Comparison of ENCODE assay signal across 1 cellular context in the genomic region with DNA sequence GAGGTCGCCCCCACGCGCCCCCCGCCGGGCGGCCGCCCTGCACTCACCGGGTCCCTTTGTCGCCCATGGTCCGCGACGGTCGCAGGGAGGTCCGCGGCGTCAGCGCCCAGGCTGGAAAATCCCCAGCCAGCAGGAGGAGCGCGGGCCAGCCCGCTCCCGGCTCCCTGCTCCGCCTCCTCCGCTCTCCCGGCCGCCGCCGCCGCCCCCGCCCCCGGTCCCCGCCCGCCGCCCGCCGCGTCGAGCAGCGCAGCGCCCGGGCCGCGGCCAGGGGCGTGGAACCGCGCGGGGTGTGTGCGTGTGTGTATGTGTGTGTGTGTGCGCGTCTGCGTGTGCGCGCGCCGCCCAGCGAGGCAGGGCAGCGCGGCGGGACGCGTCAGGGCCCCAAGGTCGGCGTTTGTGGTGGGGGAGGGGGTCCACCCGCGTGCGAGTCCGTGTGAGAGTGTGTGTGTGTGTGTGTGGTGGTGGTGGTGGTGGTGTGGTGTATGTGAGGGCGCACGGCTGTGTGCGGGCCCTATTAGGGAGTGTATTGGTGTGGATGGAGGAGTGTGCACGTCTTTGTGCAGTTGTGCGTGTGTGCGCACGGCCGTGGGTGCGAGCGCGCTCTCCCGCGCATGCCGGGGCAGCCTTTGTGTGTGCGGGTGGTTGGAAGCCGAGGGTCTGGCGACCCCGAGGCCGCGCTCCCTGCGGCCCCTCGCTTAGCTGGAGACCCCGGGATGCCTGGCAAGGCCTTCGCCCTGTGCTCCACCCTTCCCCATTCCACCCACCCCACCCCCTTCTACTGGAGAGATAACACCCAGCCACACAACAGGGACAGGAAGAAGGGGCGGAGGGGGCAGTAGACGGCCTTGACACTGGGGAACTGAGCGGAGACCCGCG.
TF ChIP-seq lines count a peak whose summit lies in the region.

A gene (minus strand): TSS at position 121 of the 876 bp plus-strand sequence. CDS start 54 bp downstream, at position 67.

TF ChIP-seq in HepG2, 621 proteins besides CTCF, POLR2A, EP300 and RAD21 (continued from another document and continues in another):
- TF ChIP-seq HCFC1 (IDR thresholded peaks at IDR 0.05; ENCODE audit: low read depth, low read length): no peak
- TF ChIP-seq, protein P1, sequence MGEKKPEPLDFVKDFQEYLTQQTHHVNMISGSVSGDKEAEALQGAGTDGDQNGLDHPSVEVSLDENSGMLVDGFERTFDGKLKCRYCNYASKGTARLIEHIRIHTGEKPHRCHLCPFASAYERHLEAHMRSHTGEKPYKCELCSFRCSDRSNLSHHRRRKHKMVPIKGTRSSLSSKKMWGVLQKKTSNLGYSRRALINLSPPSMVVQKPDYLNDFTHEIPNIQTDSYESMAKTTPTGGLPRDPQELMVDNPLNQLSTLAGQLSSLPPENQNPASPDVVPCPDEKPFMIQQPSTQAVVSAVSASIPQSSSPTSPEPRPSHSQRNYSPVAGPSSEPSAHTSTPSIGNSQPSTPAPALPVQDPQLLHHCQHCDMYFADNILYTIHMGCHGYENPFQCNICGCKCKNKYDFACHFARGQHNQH (CRISPR knock-in tag; IDR thresholded peaks at IDR 0.05): peak; percentile 81
- peak; percentile 40 for TF ChIP-seq PHF20 (CRISPR knock-in tag; IDR thresholded peaks at IDR 0.05)
- TF ChIP-seq ZNF329 (CRISPR knock-in tag; IDR thresholded peaks at IDR 0.05; ENCODE audit: low read depth): no peak
- TF ChIP-seq ZNF563 (CRISPR knock-in tag; IDR thresholded peaks at IDR 0.05): no peak; the same call in none of the 2 replicates
- TF ChIP-seq, protein P2, sequence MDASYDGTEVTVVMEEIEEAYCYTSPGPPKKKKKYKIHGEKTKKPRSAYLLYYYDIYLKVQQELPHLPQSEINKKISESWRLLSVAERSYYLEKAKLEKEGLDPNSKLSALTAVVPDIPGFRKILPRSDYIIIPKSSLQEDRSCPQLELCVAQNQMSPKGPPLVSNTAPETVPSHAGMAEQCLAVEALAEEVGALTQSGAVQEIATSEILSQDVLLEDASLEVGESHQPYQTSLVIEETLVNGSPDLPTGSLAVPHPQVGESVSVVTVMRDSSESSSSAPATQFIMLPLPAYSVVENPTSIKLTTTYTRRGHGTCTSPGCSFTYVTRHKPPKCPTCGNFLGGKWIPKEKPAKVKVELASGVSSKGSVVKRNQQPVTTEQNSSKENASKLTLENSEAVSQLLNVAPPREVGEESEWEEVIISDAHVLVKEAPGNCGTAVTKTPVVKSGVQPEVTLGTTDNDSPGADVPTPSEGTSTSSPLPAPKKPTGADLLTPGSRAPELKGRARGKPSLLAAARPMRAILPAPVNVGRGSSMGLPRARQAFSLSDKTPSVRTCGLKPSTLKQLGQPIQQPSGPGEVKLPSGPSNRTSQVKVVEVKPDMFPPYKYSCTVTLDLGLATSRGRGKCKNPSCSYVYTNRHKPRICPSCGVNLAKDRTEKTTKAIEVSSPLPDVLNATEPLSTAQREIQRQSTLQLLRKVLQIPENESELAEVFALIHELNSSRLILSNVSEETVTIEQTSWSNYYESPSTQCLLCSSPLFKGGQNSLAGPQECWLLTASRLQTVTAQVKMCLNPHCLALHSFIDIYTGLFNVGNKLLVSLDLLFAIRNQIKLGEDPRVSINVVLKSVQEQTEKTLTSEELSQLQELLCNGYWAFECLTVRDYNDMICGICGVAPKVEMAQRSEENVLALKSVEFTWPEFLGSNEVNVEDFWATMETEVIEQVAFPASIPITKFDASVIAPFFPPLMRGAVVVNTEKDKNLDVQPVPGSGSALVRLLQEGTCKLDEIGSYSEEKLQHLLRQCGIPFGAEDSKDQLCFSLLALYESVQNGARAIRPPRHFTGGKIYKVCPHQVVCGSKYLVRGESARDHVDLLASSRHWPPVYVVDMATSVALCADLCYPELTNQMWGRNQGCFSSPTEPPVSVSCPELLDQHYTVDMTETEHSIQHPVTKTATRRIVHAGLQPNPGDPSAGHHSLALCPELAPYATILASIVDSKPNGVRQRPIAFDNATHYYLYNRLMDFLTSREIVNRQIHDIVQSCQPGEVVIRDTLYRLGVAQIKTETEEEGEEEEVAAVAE (CRISPR knock-in tag; IDR thresholded peaks at IDR 0.05; ENCODE audit: borderline replicate concordance): no peak
- TF ChIP-seq, protein P3, sequence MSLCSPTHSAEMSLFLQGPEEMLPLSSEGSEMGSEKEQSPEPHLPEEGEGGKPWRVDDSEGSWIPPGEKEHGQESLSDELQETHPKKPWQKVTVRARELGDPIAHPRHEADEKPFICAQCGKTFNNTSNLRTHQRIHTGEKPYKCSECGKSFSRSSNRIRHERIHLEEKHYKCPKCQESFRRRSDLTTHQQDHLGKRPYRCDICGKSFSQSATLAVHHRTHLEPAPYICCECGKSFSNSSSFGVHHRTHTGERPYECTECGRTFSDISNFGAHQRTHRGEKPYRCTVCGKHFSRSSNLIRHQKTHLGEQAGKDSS (CRISPR knock-in tag; IDR thresholded peaks at IDR 0.05; ENCODE audit: borderline replicate concordance, low read depth): peak; percentile 70; the same call in 1 of the 2 replicates
- 0 out of 2 replicates have a peak, but pooled peaks have one; percentile 54 for TF ChIP-seq HOXA5 (CRISPR knock-in tag; IDR thresholded peaks at IDR 0.05)
- no peak for TF ChIP-seq ZFP36 (IDR thresholded peaks at IDR 0.05; ENCODE audit: borderline replicate concordance, low read depth, low read length, partially characterized antibody)
- TF ChIP-seq ZSCAN31 (CRISPR knock-in tag; IDR thresholded peaks at IDR 0.05; ENCODE audit: low read depth): peak; percentile 61; the same call in 1 of the 2 replicates
- no peak for TF ChIP-seq ZNF850 (CRISPR knock-in tag; conservative IDR thresholded peaks at IDR 0.05)
- TF ChIP-seq KLF16 (CRISPR knock-in tag; IDR thresholded peaks at IDR 0.05): peak in 1 of 2 experiments; percentile 83; a peak in 2 of 4 replicates
- 0 out of 2 replicates have a peak, but pooled peaks have one; percentile 7 for TF ChIP-seq GTF3A (CRISPR knock-in tag; conservative IDR thresholded peaks at IDR 0.05)
- TF ChIP-seq, protein P4, sequence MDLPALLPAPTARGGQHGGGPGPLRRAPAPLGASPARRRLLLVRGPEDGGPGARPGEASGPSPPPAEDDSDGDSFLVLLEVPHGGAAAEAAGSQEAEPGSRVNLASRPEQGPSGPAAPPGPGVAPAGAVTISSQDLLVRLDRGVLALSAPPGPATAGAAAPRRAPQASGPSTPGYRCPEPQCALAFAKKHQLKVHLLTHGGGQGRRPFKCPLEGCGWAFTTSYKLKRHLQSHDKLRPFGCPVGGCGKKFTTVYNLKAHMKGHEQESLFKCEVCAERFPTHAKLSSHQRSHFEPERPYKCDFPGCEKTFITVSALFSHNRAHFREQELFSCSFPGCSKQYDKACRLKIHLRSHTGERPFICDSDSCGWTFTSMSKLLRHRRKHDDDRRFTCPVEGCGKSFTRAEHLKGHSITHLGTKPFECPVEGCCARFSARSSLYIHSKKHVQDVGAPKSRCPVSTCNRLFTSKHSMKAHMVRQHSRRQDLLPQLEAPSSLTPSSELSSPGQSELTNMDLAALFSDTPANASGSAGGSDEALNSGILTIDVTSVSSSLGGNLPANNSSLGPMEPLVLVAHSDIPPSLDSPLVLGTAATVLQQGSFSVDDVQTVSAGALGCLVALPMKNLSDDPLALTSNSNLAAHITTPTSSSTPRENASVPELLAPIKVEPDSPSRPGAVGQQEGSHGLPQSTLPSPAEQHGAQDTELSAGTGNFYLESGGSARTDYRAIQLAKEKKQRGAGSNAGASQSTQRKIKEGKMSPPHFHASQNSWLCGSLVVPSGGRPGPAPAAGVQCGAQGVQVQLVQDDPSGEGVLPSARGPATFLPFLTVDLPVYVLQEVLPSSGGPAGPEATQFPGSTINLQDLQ (CRISPR knock-in tag; IDR thresholded peaks at IDR 0.05): no peak
- TF ChIP-seq ZNF552 (CRISPR knock-in tag; IDR thresholded peaks at IDR 0.05; ENCODE audit: borderline replicate concordance): no peak
- peak; percentile 66; the same call in 1 of the 2 replicates for TF ChIP-seq ZNF567 (CRISPR knock-in tag; IDR thresholded peaks at IDR 0.05; ENCODE audit: borderline replicate concordance)
- TF ChIP-seq POLR2AphosphoS2 (IDR thresholded peaks at IDR 0.05; ENCODE audit: low read depth, low read length): no peak
- 0 out of 2 replicates have a peak, but pooled peaks have one; percentile 41 for TF ChIP-seq CREM (IDR thresholded peaks at IDR 0.05)
- TF ChIP-seq CREM (CRISPR knock-in tag; IDR thresholded peaks at IDR 0.05): no peak
- 0 out of 2 replicates have a peak, but pooled peaks have one; percentile 52 for TF ChIP-seq CENPT (CRISPR knock-in tag; IDR thresholded peaks at IDR 0.05; ENCODE audit: low read depth)
- no peak for TF ChIP-seq U2AF1 (optimal IDR thresholded peaks at IDR 0.05; ENCODE audit: low read depth, low read length)
- peak; percentile 70; the same call in 1 of the 2 replicates for TF ChIP-seq ZSCAN21 (CRISPR knock-in tag; IDR thresholded peaks at IDR 0.05; ENCODE audit: borderline replicate concordance)
- TF ChIP-seq SMARCC2 (IDR thresholded peaks at IDR 0.05): no peak
- TF ChIP-seq RELA (CRISPR knock-in tag; IDR thresholded peaks at IDR 0.05): 0 out of 2 replicates have a peak, but pooled peaks have one; percentile 7
- 0 out of 2 replicates have a peak, but pooled peaks have one; percentile 6 for TF ChIP-seq ZNF34 (CRISPR knock-in tag; IDR thresholded peaks at IDR 0.05; ENCODE audit: borderline replicate concordance)
- peak; percentile 80 for TF ChIP-seq HDAC2 (CRISPR knock-in tag; IDR thresholded peaks at IDR 0.05)
- TF ChIP-seq, protein P5, sequence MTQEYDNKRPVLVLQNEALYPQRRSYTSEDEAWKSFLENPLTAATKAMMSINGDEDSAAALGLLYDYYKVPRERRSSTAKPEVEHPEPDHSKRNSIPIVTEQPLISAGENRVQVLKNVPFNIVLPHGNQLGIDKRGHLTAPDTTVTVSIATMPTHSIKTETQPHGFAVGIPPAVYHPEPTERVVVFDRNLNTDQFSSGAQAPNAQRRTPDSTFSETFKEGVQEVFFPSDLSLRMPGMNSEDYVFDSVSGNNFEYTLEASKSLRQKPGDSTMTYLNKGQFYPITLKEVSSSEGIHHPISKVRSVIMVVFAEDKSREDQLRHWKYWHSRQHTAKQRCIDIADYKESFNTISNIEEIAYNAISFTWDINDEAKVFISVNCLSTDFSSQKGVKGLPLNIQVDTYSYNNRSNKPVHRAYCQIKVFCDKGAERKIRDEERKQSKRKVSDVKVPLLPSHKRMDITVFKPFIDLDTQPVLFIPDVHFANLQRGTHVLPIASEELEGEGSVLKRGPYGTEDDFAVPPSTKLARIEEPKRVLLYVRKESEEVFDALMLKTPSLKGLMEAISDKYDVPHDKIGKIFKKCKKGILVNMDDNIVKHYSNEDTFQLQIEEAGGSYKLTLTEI (CRISPR knock-in tag; conservative IDR thresholded peaks at IDR 0.05): no peak
- no peak for TF ChIP-seq ZKSCAN8 (CRISPR knock-in tag; IDR thresholded peaks at IDR 0.05; ENCODE audit: borderline replicate concordance)
- TF ChIP-seq, protein P6, sequence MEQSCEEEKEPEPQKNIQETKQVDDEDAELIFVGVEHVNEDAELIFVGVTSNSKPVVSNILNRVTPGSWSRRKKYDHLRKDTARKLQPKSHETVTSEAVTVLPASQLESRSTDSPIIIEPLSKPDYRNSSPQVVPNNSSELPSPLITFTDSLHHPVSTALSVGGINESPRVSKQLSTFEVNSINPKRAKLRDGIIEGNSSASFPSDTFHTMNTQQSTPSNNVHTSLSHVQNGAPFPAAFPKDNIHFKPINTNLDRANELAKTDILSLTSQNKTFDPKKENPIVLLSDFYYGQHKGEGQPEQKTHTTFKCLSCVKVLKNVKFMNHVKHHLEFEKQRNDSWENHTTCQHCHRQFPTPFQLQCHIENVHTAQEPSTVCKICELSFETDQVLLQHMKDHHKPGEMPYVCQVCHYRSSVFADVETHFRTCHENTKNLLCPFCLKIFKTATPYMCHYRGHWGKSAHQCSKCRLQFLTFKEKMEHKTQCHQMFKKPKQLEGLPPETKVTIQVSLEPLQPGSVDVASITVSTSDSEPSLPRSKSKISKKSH (CRISPR knock-in tag; IDR thresholded peaks at IDR 0.05; ENCODE audit: borderline replicate concordance): peak; percentile 42; the same call in 1 of the 2 replicates
- peak; percentile 82 for TF ChIP-seq DMAP1 (CRISPR knock-in tag; IDR thresholded peaks at IDR 0.05)
- TF ChIP-seq ZNF264 (CRISPR knock-in tag; IDR thresholded peaks at IDR 0.05): 0 out of 2 replicates have a peak, but pooled peaks have one; percentile 46
- TF ChIP-seq ZNF3 (CRISPR knock-in tag; IDR thresholded peaks at IDR 0.05): no peak
- 0 out of 2 replicates have a peak, but pooled peaks have one; percentile 29 for TF ChIP-seq TEAD2 (CRISPR knock-in tag; IDR thresholded peaks at IDR 0.05)
- TF ChIP-seq, protein P7, sequence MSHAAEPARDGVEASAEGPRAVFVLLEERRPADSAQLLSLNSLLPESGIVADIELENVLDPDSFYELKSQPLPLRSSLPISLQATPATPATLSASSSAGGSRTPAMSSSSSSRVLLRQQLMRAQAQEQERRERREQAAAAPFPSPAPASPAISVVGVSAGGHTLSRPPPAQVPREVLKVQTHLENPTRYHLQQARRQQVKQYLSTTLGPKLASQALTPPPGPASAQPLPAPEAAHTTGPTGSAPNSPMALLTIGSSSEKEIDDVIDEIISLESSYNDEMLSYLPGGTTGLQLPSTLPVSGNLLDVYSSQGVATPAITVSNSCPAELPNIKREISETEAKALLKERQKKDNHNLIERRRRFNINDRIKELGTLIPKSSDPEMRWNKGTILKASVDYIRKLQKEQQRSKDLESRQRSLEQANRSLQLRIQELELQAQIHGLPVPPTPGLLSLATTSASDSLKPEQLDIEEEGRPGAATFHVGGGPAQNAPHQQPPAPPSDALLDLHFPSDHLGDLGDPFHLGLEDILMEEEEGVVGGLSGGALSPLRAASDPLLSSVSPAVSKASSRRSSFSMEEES (CRISPR knock-in tag; IDR thresholded peaks at IDR 0.05): no peak; the same call in 1 of the 2 replicates
- TF ChIP-seq RFX5 (IDR thresholded peaks at IDR 0.05; ENCODE audit: low read depth, low read length): no peak
- TF ChIP-seq, protein P8, sequence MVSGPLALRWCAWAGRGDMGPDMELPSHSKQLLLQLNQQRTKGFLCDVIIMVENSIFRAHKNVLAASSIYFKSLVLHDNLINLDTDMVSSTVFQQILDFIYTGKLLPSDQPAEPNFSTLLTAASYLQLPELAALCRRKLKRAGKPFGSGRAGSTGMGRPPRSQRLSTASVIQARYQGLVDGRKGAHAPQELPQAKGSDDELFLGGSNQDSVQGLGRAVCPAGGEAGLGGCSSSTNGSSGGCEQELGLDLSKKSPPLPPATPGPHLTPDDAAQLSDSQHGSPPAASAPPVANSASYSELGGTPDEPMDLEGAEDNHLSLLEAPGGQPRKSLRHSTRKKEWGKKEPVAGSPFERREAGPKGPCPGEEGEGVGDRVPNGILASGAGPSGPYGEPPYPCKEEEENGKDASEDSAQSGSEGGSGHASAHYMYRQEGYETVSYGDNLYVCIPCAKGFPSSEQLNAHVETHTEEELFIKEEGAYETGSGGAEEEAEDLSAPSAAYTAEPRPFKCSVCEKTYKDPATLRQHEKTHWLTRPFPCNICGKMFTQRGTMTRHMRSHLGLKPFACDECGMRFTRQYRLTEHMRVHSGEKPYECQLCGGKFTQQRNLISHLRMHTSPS (CRISPR knock-in tag; IDR thresholded peaks at IDR 0.05; ENCODE audit: low read depth): peak; percentile 79; the same call in 1 of the 2 replicates
- TF ChIP-seq IRF2 (CRISPR knock-in tag; IDR thresholded peaks at IDR 0.05): no peak; the same call in 1 of the 2 replicates
- no peak for TF ChIP-seq MAFF (IDR thresholded peaks at IDR 0.05; ENCODE audit: low read depth, low read length)
- no peak for TF ChIP-seq ZNF660 (CRISPR knock-in tag; IDR thresholded peaks at IDR 0.05; ENCODE audit: borderline replicate concordance, low read depth)
- TF ChIP-seq NFKBIZ (CRISPR knock-in tag; IDR thresholded peaks at IDR 0.05): no peak
